ENCODE assay signal across 8 cellular contexts in the genomic region with DNA sequence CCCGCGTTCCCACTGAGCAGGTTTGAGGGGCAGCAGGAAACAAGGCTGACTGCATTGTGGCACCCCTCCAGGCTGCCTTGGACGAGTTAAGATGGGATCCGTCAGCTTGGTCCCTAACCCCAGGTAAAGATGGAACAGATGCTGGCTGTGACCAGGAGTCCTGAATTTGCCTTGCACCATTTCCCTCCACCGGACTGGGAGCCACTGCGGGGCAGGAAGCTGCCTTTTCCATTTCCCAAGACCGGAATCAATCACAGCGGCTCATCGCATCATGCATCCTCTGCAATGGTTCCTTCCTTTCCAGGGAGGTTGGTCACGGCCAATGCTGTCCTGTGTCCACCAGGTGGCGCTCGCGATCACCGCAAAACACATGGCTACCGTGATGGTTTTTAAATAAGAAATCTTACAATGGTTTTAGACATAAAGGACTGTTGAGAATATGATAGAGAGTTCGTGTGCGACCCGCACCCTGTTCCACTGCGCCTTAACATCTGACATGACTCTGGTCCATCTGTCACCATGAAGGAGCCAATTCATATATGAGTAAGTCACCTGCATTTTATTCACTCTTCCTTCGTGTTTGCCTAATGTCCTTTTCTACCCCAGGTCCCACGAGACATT. TPM values are rescaled to one million over a fixed set of nuclear protein-coding genes. Genes with fewer than 3 reads are reported as not detected.
DNase-seq lines count a peak whose midpoint lies in the region; ATAC-seq and TF ChIP-seq lines count a peak whose summit lies in the region.

No MANE protein-coding gene starts in this region.

- H3K27ac ChIP-seq in colonic mucosa (no peak overlapping the region), left lung (no peak overlapping the region)

- no peaks in the 10 kb centered on the region for H3K27me3 ChIP-seq in BJ (ENCODE audit: control insufficient read depth, insufficient read depth, low read length)
- H3K27me3 ChIP-seq in colonic mucosa = no peaks in the 10 kb centered on the region
- no peaks in the 10 kb centered on the region for H3K27me3 ChIP-seq in left lung

- H3K9me3 ChIP-seq in colonic mucosa (no peaks in the 10 kb centered on the region), left lung (no peaks in the 10 kb centered on the region)

- CTCF ChIA-PET in BJ (lab: Yijun Ruan, JAX) = interaction anchor here (0.7 to 13.2 kb wide), 25 partner anchors 8 to 243 kb away, joined by 3 to 169 read pairs (median 5); partner anchors contain the start of genes COTL1 and KLHL36

- H3K4me3 ChIP-seq in BJ (ENCODE audit: low read depth, low read length) = no peak overlapping the region
- no peak overlapping the region for H3K4me3 ChIP-seq in colonic mucosa
- H3K4me3 ChIP-seq in left lung = no peak overlapping the region

- POLR2A ChIA-PET in BJ (lab: Charles Lee) = no interaction called here

- TF ChIP-seq CTCF in BJ (IDR thresholded peaks at IDR 0.05; ENCODE audit: insufficient read depth, low read depth, low read length) = peak; percentile 89
- peak; percentile 96 for TF ChIP-seq CTCF in colonic mucosa (IDR thresholded peaks at IDR 0.05)
- peak; percentile 94 to 98 for TF ChIP-seq CTCF in left lung (IDR thresholded peaks at IDR 0.05)

- DNase-seq in BJ (ENCODE audit: low read depth) = peak; percentile 46
- DNase-seq in NCI-H526 treated with DMSO at 0.1 percent for 48 hours (lab: John Stamatoyannopoulos, UW) = peak; percentile 16
- DNase-seq in activated CD4-positive, alpha-beta T cell treated with anti-CD3 and anti-CD28 coated beads, Interleukin-2, amount 50 U/mL, for 1 hour = peak; percentile 88
- peak; percentile 89 for DNase-seq in colonic mucosa
- DNase-seq in left lung = peak; percentile 82 to 95
- DNase-seq in stimulated activated CD4-positive, alpha-beta T cell treated with anti-CD3 and anti-CD28 coated beads, Interleukin-4, amount 100 ng/mL, for 24 hours = peak; percentile 87

- intact Hi-C loops in colonic mucosa (cut with DNase I) = loop anchor here (2.0 to 5.0 kb wide), 2 partner anchors 108 to 216 kb away; partner anchors contain the start of gene COTL1
- intact Hi-C loops in left lung (cut with DNase I) = loop anchor here in 1 of 2 donors (2.0 kb wide), 1 partner anchor 112 kb away; no protein-coding TSS in a partner anchor

- H3K9ac ChIP-seq in colonic mucosa (ENCODE audit: low read depth in 2 of 2, low read length in 2 of 2) = peak overlapping the region in 1 of 2 donors; percentile 8

- peak; percentile 33 for ATAC-seq in HG02759 (IDR thresholded peaks at IDR 0.05; ENCODE audit: unreplicated experiment)
- peak; percentile 84 for ATAC-seq in left lung
- no peak for ATAC-seq in HG02840 (IDR thresholded peaks at IDR 0.05; ENCODE audit: low FRiP score, unreplicated experiment)

- H3K36me3 ChIP-seq in BJ (ENCODE audit: control insufficient read depth, insufficient read depth, low read length) (no peaks in the 10 kb centered on the region), colonic mucosa (no peaks in the 10 kb centered on the region), left lung (no peaks in the 10 kb centered on the region)

- H3K4me1 ChIP-seq in colonic mucosa (no peaks in the 10 kb centered on the region), left lung (peaks cover 3 to 34% of the 10 kb centered on the region in 2 donors)

RNA-seq across cellular contexts. Expression of gene MEAK7, which starts 6.8 kb away (rescaled TPM):
- 29.1 and 41.2 TPM in 2 replicates for polyA plus RNA-seq in BJ (2011; rRNA removed)
- polyA minus RNA-seq in BJ (2011; rRNA and poly(A)+ RNA removed) = 29.6 and 43.0 TPM in 2 replicates
- 10 to 100 TPM; 17.0 to 23.4 TPM for total RNA-seq in colonic mucosa
- total RNA-seq in left lung = 10 to 100 TPM; 13.1 to 18.8 TPM

Comparison
In these comparisons a context has a peak if more than half of its experiments do, and no peak if none do; other contexts are left out.
1. DNase-seq: peak in every context shown above with its lines; median percentile 89 in colonic mucosa; 88 in left lung; 88 in activated CD4-positive, alpha-beta T cell treated with anti-CD3 and anti-CD28 coated beads, Interleukin-2, amount 50 U/mL, for 1 hour; 87 in stimulated activated CD4-positive, alpha-beta T cell treated with anti-CD3 and anti-CD28 coated beads, Interleukin-4, amount 100 ng/mL, for 24 hours; 46 in BJ; 16 in NCI-H526 treated with DMSO at 0.1 percent for 48 hours.